ENCODE assay signal across 7 cellular contexts in genomic region chr3:196179380-196180308, GRCh38. TPM values are rescaled to one million over a fixed set of nuclear protein-coding genes. Genes with fewer than 3 reads are reported as not detected.
DNase-seq lines count a peak whose midpoint lies in the region; ATAC-seq lines count a peak whose summit lies in the region.

No MANE protein-coding gene starts in this region.

- ATAC-seq in GM18870 (IDR thresholded peaks at IDR 0.05; ENCODE audit: unreplicated experiment) (peak; percentile 67), HG02981 (IDR thresholded peaks at IDR 0.05; ENCODE audit: unreplicated experiment) (peak; percentile 48), esophagus mucosa (peak; percentile 81)

- DNase-seq in NCI-H2227 treated with DMSO at 0.1 percent for 48 hours (lab: John Stamatoyannopoulos, UW): peak; percentile 84
- peak; percentile 74 for DNase-seq in activated T-cell treated with anti-CD3 and anti-CD28 coated beads for 1 hour (ENCODE audit: low read depth)
- DNase-seq in renal cortical epithelial cell (ENCODE audit: low read depth): peak; percentile 52
- no peak for DNase-seq in NCI-H526 (lab: John Stamatoyannopoulos, UW)

RNA-seq across cellular contexts. Expression of gene ZDHHC19, which starts 31.6 kb away (rescaled TPM):
- total RNA-seq in esophagus mucosa: not detected
- not detected in 2 replicates for total RNA-seq in renal cortical epithelial cell

RNA-seq across cellular contexts. Expression of gene SLC51A, which starts 36.7 kb away (rescaled TPM):
- total RNA-seq in esophagus mucosa (not detected), renal cortical epithelial cell (not detected in 2 replicates)

Comparison
In these comparisons a context has a peak if more than half of its experiments do, and no peak if none do; other contexts are left out.
1. DNase-seq: peak in NCI-H2227 treated with DMSO at 0.1 percent for 48 hours (single experiment), activated T-cell treated with anti-CD3 and anti-CD28 coated beads for 1 hour (single experiment) and renal cortical epithelial cell (single experiment); none in NCI-H526 (0 of 2).
2. Peak in every context shown above with its lines, with median percentiles within 50 percentile points of each other: ATAC-seq.